In genomic region chr5:14870347-14871083, GRCh38 we compare ENCODE assay signal across 1 cellular context.
A peak's percentile ranks its signal among the peaks of the same experiment; 100 is the strongest.
TF ChIP-seq lines count a peak whose summit lies in the region.

No MANE protein-coding gene starts in this region.

TF ChIP-seq in HEK293, 187 proteins besides CTCF, POLR2A, EP300 and RAD21 (continued from another document and continues in another):
- TF ChIP-seq, protein P1, sequence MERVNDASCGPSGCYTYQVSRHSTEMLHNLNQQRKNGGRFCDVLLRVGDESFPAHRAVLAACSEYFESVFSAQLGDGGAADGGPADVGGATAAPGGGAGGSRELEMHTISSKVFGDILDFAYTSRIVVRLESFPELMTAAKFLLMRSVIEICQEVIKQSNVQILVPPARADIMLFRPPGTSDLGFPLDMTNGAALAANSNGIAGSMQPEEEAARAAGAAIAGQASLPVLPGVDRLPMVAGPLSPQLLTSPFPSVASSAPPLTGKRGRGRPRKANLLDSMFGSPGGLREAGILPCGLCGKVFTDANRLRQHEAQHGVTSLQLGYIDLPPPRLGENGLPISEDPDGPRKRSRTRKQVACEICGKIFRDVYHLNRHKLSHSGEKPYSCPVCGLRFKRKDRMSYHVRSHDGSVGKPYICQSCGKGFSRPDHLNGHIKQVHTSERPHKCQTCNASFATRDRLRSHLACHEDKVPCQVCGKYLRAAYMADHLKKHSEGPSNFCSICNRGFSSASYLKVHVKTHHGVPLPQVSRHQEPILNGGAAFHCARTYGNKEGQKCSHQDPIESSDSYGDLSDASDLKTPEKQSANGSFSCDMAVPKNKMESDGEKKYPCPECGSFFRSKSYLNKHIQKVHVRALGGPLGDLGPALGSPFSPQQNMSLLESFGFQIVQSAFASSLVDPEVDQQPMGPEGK (tag by site-specific recombination; IDR thresholded peaks at IDR 0.05): peak; percentile 54; the same call in 1 of the 2 replicates
- peak; percentile 88 for TF ChIP-seq ZFP69B (tag by site-specific recombination; IDR thresholded peaks at IDR 0.05)
- TF ChIP-seq ZEB2 (tag by site-specific recombination; IDR thresholded peaks at IDR 0.05): peak; percentile 78
- TF ChIP-seq ZNF510 (tag by site-specific recombination; IDR thresholded peaks at IDR 0.05; ENCODE audit: insufficient replicate concordance): no peak
- no peak for TF ChIP-seq ZBTB6 (tag by site-specific recombination; IDR thresholded peaks at IDR 0.05)
- no peak for TF ChIP-seq ZNF239 (tag by site-specific recombination; IDR thresholded peaks at IDR 0.05)
- peak; percentile 91 for TF ChIP-seq PRDM10 (tag by site-specific recombination; IDR thresholded peaks at IDR 0.05)
- peak; percentile 53; the same call in 1 of the 2 replicates for TF ChIP-seq HIC1 (tag by site-specific recombination; IDR thresholded peaks at IDR 0.05)
- peak; percentile 69 for TF ChIP-seq ZNF366 (tag by site-specific recombination; conservative IDR thresholded peaks at IDR 0.05)
- peak; percentile 83 for TF ChIP-seq GLIS1 (tag by site-specific recombination; IDR thresholded peaks at IDR 0.05)
- no peak for TF ChIP-seq ZBTB7A (tag by site-specific recombination; IDR thresholded peaks at IDR 0.05; ENCODE audit: low read depth)
- no peak for TF ChIP-seq ZNF133 (tag by site-specific recombination; IDR thresholded peaks at IDR 0.05)
- TF ChIP-seq ZNF529 (tag by site-specific recombination; IDR thresholded peaks at IDR 0.05; ENCODE audit: insufficient replicate concordance): no peak
- TF ChIP-seq, protein P2, sequence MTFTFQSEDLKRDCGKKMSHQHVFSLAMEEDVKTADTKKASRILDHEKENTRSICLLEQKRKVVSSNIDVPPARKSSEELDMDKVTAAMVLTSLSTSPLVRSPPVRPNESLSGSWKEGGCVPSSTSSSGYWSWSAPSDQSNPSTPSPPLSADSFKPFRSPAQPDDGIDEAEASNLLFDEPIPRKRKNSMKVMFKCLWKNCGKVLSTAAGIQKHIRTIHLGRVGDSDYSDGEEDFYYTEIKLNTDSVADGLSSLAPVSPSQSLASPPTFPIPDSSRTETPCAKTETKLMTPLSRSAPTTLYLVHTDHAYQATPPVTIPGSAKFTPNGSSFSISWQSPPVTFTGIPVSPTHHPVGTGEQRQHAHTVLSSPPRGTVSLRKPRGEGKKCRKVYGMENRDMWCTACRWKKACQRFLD (tag by site-specific recombination; IDR thresholded peaks at IDR 0.05): no peak
- TF ChIP-seq ZNF571 (tag by site-specific recombination; IDR thresholded peaks at IDR 0.05): no peak
- TF ChIP-seq ZBTB17 (tag by site-specific recombination; IDR thresholded peaks at IDR 0.05): peak; percentile 54; the same call in 1 of the 2 replicates
- TF ChIP-seq ZNF660 (tag by site-specific recombination; IDR thresholded peaks at IDR 0.05): 0 out of 2 replicates have a peak, but pooled peaks have one; percentile 10
- TF ChIP-seq ZNF623 (tag by site-specific recombination; IDR thresholded peaks at IDR 0.05): 0 out of 2 replicates have a peak, but pooled peaks have one; percentile 13
- no peak for TF ChIP-seq SETDB1 (IDR thresholded peaks at IDR 0.05; ENCODE audit: insufficient read length, low read length)
- peak; percentile 27; the same call in 1 of the 2 replicates for TF ChIP-seq KLF9 (tag by site-specific recombination; IDR thresholded peaks at IDR 0.05; ENCODE audit: low read depth)
- peak; percentile 91 for TF ChIP-seq ZBTB11 (tag by site-specific recombination; conservative IDR thresholded peaks at IDR 0.05; ENCODE audit: low read depth)
- no peak; the same call in 1 of the 2 replicates for TF ChIP-seq REPIN1 (tag by site-specific recombination; IDR thresholded peaks at IDR 0.05; ENCODE audit: low read depth)
- no peak for TF ChIP-seq OVOL3 (tag by site-specific recombination; IDR thresholded peaks at IDR 0.05)
- TF ChIP-seq, protein P3, sequence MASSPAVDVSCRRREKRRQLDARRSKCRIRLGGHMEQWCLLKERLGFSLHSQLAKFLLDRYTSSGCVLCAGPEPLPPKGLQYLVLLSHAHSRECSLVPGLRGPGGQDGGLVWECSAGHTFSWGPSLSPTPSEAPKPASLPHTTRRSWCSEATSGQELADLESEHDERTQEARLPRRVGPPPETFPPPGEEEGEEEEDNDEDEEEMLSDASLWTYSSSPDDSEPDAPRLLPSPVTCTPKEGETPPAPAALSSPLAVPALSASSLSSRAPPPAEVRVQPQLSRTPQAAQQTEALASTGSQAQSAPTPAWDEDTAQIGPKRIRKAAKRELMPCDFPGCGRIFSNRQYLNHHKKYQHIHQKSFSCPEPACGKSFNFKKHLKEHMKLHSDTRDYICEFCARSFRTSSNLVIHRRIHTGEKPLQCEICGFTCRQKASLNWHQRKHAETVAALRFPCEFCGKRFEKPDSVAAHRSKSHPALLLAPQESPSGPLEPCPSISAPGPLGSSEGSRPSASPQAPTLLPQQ (tag by site-specific recombination; IDR thresholded peaks at IDR 0.05): peak; percentile 70
- no peak for TF ChIP-seq ZNF449 (tag by site-specific recombination; IDR thresholded peaks at IDR 0.05)
- TF ChIP-seq ZNF677 (tag by site-specific recombination; IDR thresholded peaks at IDR 0.05): no peak
- no peak for TF ChIP-seq ZNF184 (tag by site-specific recombination; IDR thresholded peaks at IDR 0.05)
- peak; percentile 88 for TF ChIP-seq GLIS2 (tag by site-specific recombination; IDR thresholded peaks at IDR 0.05)
- no peak for TF ChIP-seq ZNF747 (tag by site-specific recombination; IDR thresholded peaks at IDR 0.05)
- no peak for TF ChIP-seq ZSCAN18 (tag by site-specific recombination; IDR thresholded peaks at IDR 0.05)
- no peak for TF ChIP-seq ZNF155 (tag by site-specific recombination; IDR thresholded peaks at IDR 0.05)
- TF ChIP-seq ZNF2 (tag by site-specific recombination; IDR thresholded peaks at IDR 0.05): peak; percentile 48; the same call in 1 of the 2 replicates
- TF ChIP-seq ZNF335 (tag by site-specific recombination; conservative IDR thresholded peaks at IDR 0.05): peak; percentile 90
- TF ChIP-seq FEZF1 (tag by site-specific recombination; IDR thresholded peaks at IDR 0.05): no peak
- no peak for TF ChIP-seq KLF10 (tag by site-specific recombination; IDR thresholded peaks at IDR 0.05)
- TF ChIP-seq EGR2 (tag by site-specific recombination; IDR thresholded peaks at IDR 0.05; ENCODE audit: low read depth): no peak
- TF ChIP-seq, protein P4, sequence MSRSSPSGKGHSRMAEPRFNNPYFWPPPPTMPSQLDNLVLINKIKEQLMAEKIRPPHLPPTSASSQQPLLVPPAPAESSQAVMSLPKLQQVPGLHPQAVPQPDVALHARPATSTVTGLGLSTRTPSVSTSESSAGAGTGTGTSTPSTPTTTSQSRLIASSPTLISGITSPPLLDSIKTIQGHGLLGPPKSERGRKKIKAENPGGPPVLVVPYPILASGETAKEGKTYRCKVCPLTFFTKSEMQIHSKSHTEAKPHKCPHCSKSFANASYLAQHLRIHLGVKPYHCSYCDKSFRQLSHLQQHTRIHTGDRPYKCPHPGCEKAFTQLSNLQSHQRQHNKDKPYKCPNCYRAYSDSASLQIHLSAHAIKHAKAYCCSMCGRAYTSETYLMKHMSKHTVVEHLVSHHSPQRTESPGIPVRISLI (tag by site-specific recombination; IDR thresholded peaks at IDR 0.05): peak; percentile 93
- TF ChIP-seq ZNF211 (tag by site-specific recombination; IDR thresholded peaks at IDR 0.05; ENCODE audit: low read depth): no peak
- no peak for TF ChIP-seq ZFP3 (tag by site-specific recombination; IDR thresholded peaks at IDR 0.05; ENCODE audit: low read depth)
